16 cellular contexts compared by ENCODE assay signal in the genomic region with DNA sequence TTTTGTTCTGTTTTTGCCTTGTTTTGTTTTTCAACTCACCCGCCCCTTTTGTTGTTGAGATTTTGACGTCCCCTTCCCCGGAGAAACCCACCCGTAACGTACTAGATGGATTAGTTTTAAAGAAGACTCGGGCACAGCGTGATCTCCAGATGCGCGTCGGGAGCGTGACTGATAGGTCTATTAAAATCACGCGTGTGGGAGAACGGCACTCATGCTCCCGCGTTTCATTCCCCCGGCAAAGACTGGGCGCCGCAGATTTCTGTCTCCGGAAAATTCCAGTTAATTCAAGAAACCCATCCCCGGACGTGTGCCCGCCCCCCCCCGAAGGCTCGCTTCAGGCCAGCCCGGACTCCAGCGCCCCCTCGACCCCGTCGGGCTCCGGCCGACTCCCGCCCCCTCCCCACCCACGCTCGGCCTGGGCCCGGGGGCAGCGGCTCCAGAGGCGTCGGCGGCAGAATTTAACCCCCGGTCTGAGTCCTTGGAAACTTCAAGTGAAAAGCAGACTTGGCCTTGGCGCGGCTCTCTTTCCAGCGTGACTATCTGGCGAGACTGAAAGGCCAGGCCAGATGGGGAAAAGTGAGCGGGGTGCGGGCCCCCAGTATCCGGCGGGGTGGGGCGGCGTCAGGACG. TPM values are rescaled to one million over a fixed set of nuclear protein-coding genes. Genes with fewer than 3 reads are reported as not detected.
DNase-seq lines count a peak whose midpoint lies in the region; ATAC-seq and TF ChIP-seq lines count a peak whose summit lies in the region.
"Had no signal": no experiment of that assay in that cellular context is flagged by ENCODE, and none has a peak within 500 bp of the region (broad histone marks: within the 10 kb centered on the region; RNA-seq: fewer than 3 reads in every experiment).

No MANE protein-coding gene starts in this region.

- peaks cover 20% of the 10 kb centered on the region for H3K36me3 Mint-ChIP-seq in activated CD8-positive, alpha-beta T cell treated with anti-CD3 and anti-CD28 coated beads, Interleukin-2, amount 10 ng/mL, durations not matched to agents 7 days and 5 days (ENCODE audit: low read depth)
- H3K36me3 Mint-ChIP-seq in activated CD8-positive, alpha-beta T cell treated with anti-CD3 and anti-CD28 coated beads for 36 hours (ENCODE audit: low read depth): peaks cover 12% of the 10 kb centered on the region
- H3K36me3 Mint-ChIP-seq in stimulated activated naive B cell treated with anti-CD40 and anti-IgM and Interleukin-4, amounts not matched to agents 10 μg/mL and 1 μg/mL and 100 μg/mL, for 72 hours: peaks cover 3 to 9% of the 10 kb centered on the region in 2 donors

- DNase-seq in activated CD8-positive, alpha-beta T cell treated with anti-CD3 and anti-CD28 coated beads, Interleukin-2, amount 10 ng/mL, durations not matched to agents 7 days and 5 days: no peak
- no peak for DNase-seq in activated CD8-positive, alpha-beta T cell treated with anti-CD3 and anti-CD28 coated beads for 36 hours
- DNase-seq in stimulated activated naive B cell treated with anti-CD40 and anti-IgM and Interleukin-4, amounts not matched to agents 10 μg/mL and 1 μg/mL and 100 μg/mL, for 72 hours: no peak
- DNase-seq in foreskin melanocyte: no peak
- DNase-seq: activated T-cell treated with anti-CD3 and anti-CD28 coated beads, Interleukin-2, amount 50 U/mL, for 1 hour; AML-193; effector CD8-positive, alpha-beta T cell; foreskin fibroblast; NCI-H1694 treated with DMSO at 0.1 percent for 48 hours; SJCRH30 had no signal

- POLR2A ChIA-PET in activated CD8-positive, alpha-beta T cell treated with anti-CD3 and anti-CD28 coated beads, Interleukin-2, amount 10 ng/mL, durations not matched to agents 7 days and 5 days (lab: Charles Lee): no interaction called here
- POLR2A ChIA-PET in activated CD8-positive, alpha-beta T cell treated with anti-CD3 and anti-CD28 coated beads for 36 hours (lab: Charles Lee): no interaction called here

- H3K9me3 Mint-ChIP-seq in activated CD8-positive, alpha-beta T cell treated with anti-CD3 and anti-CD28 coated beads, Interleukin-2, amount 10 ng/mL, durations not matched to agents 7 days and 5 days (ENCODE audit: insufficient read depth): peaks cover 17% of the 10 kb centered on the region
- H3K9me3 Mint-ChIP-seq in activated CD8-positive, alpha-beta T cell treated with anti-CD3 and anti-CD28 coated beads for 36 hours: peaks cover 8% of the 10 kb centered on the region
- H3K9me3 Mint-ChIP-seq in stimulated activated naive B cell treated with anti-CD40 and anti-IgM and Interleukin-4, amounts not matched to agents 10 μg/mL and 1 μg/mL and 100 μg/mL, for 72 hours: no peaks in the 10 kb centered on the region

- H3K27me3 Mint-ChIP-seq in activated CD8-positive, alpha-beta T cell treated with anti-CD3 and anti-CD28 coated beads, Interleukin-2, amount 10 ng/mL, durations not matched to agents 7 days and 5 days (ENCODE audit: low read depth): peaks cover 61% of the 10 kb centered on the region
- peaks cover 66% of the 10 kb centered on the region for H3K27me3 Mint-ChIP-seq in activated CD8-positive, alpha-beta T cell treated with anti-CD3 and anti-CD28 coated beads for 36 hours
- H3K27me3 Mint-ChIP-seq in stimulated activated naive B cell treated with anti-CD40 and anti-IgM and Interleukin-4, amounts not matched to agents 10 μg/mL and 1 μg/mL and 100 μg/mL, for 72 hours: peaks cover 70 to 72% of the 10 kb centered on the region in 2 donors

- H3K27ac Mint-ChIP-seq in activated CD8-positive, alpha-beta T cell treated with anti-CD3 and anti-CD28 coated beads, Interleukin-2, amount 10 ng/mL, durations not matched to agents 7 days and 5 days: peak overlapping the region; percentile 55
- no peak overlapping the region for H3K27ac Mint-ChIP-seq in activated CD8-positive, alpha-beta T cell treated with anti-CD3 and anti-CD28 coated beads for 36 hours
- H3K27ac Mint-ChIP-seq in stimulated activated naive B cell treated with anti-CD40 and anti-IgM and Interleukin-4, amounts not matched to agents 10 μg/mL and 1 μg/mL and 100 μg/mL, for 72 hours: peak overlapping the region; percentile 79

- H3K4me3 ChIP-seq in iPS-11a (ENCODE audit: low read depth, low read length): peak overlapping the region; percentile 8
- H3K4me3 ChIP-seq: SJCRH30 had no signal

- CTCF ChIA-PET in activated CD8-positive, alpha-beta T cell treated with anti-CD3 and anti-CD28 coated beads, Interleukin-2, amount 10 ng/mL, durations not matched to agents 7 days and 5 days (lab: Charles Lee): no interaction called here
- CTCF ChIA-PET in activated CD8-positive, alpha-beta T cell treated with anti-CD3 and anti-CD28 coated beads for 36 hours (lab: Charles Lee): no interaction called here

- intact Hi-C loops in activated CD8-positive, alpha-beta T cell treated with anti-CD3 and anti-CD28 coated beads for 36 hours (cut with micrococcal nuclease): no loop called here

- no peak for ATAC-seq in activated CD8-positive, alpha-beta T cell treated with anti-CD3 and anti-CD28 coated beads, Interleukin-2, amount 10 ng/mL, durations not matched to agents 7 days and 5 days
- no peak for ATAC-seq in activated CD8-positive, alpha-beta T cell treated with anti-CD3 and anti-CD28 coated beads for 36 hours
- ATAC-seq in stimulated activated naive B cell treated with anti-CD40 and anti-IgM and Interleukin-4, amounts not matched to agents 10 μg/mL and 1 μg/mL and 100 μg/mL, for 72 hours (replicated peaks): no peak
- ATAC-seq in GM21529 (IDR thresholded peaks at IDR 0.05; ENCODE audit: unreplicated experiment) (no peak), HG03342 (IDR thresholded peaks at IDR 0.05; ENCODE audit: unreplicated experiment) (no peak)

- H3K4me1 Mint-ChIP-seq in activated CD8-positive, alpha-beta T cell treated with anti-CD3 and anti-CD28 coated beads, Interleukin-2, amount 10 ng/mL, durations not matched to agents 7 days and 5 days (ENCODE audit: low read depth): no peaks in the 10 kb centered on the region
- H3K4me1 Mint-ChIP-seq in activated CD8-positive, alpha-beta T cell treated with anti-CD3 and anti-CD28 coated beads for 36 hours (ENCODE audit: low read depth): peaks cover 5% of the 10 kb centered on the region
- peaks cover 2 to 6% of the 10 kb centered on the region in 2 donors for H3K4me1 Mint-ChIP-seq in stimulated activated naive B cell treated with anti-CD40 and anti-IgM and Interleukin-4, amounts not matched to agents 10 μg/mL and 1 μg/mL and 100 μg/mL, for 72 hours

- peak overlapping the region; percentile 49 for H3K4me3 Mint-ChIP-seq in activated CD8-positive, alpha-beta T cell treated with anti-CD3 and anti-CD28 coated beads, Interleukin-2, amount 10 ng/mL, durations not matched to agents 7 days and 5 days
- H3K4me3 Mint-ChIP-seq in activated CD8-positive, alpha-beta T cell treated with anti-CD3 and anti-CD28 coated beads for 36 hours: no peak overlapping the region
- H3K4me3 Mint-ChIP-seq in stimulated activated naive B cell treated with anti-CD40 and anti-IgM and Interleukin-4, amounts not matched to agents 10 μg/mL and 1 μg/mL and 100 μg/mL, for 72 hours: peak overlapping the region in 1 of 2 donors; percentile 4

- no peak for TF ChIP-seq CTCF in activated CD8-positive, alpha-beta T cell treated with anti-CD3 and anti-CD28 coated beads for 36 hours (IDR thresholded peaks at IDR 0.05)
- TF ChIP-seq CTCF in VCaP (conservative IDR thresholded peaks at IDR 0.05): no peak

- peak overlapping the region; percentile 69; the same call in 1 of the 2 replicates for H3K27ac ChIP-seq in VCaP
- H3K27ac ChIP-seq: ascending aorta, SJCRH30, WERI-Rb-1 had no signal

RNA-seq across cellular contexts. Expression of a gene that starts 5.1 kb away (rescaled TPM):
- not detected for total RNA-seq in activated CD8-positive, alpha-beta T cell treated with anti-CD3 and anti-CD28 coated beads, Interleukin-2, amount 10 ng/mL, durations not matched to agents 7 days and 5 days
- total RNA-seq in activated CD8-positive, alpha-beta T cell treated with anti-CD3 and anti-CD28 coated beads for 36 hours: not detected
- total RNA-seq: ascending aorta, SJCRH30 had no signal
